In genomic region chr1:52662645-52663313, GRCh38 we compare ENCODE assay signal across 1 cellular context.
TF ChIP-seq lines count a peak whose summit lies in the region.

No MANE protein-coding gene starts in this region.

TF ChIP-seq in GM23338, 12 proteins besides CTCF, POLR2A, EP300 and RAD21 (continued from another document):
- no peak for TF ChIP-seq ZNF462 (CRISPR knock-in tag; IDR thresholded peaks at IDR 0.05)
- no peak for TF ChIP-seq REST (IDR thresholded peaks at IDR 0.05; ENCODE audit: unreplicated experiment)
